9 cellular contexts compared by ENCODE assay signal in the genomic region with DNA sequence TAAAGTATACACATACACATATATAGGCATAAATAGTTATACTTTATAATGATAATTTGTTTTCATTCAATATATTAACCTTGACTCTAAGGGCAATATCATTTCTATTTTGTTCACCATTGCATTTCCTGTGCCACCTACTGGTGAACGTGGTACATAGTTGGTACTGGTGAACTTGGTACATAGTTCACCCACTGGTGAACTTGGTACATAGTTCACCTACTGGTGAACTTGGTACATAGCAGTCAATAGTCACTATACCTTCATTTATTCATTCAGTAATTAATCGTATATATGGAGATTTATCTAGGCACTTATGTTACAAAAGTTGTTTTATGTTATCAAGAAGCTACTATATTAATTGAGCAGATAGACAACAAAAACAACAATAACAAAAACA.
A peak's percentile ranks its signal among the peaks of the same experiment; 100 is the strongest.
DNase-seq lines count a peak whose midpoint lies in the region; ATAC-seq and TF ChIP-seq lines count a peak whose summit lies in the region.
"Had no signal": no experiment of that assay in that cellular context is flagged by ENCODE, and none has a peak within 500 bp of the region (broad histone marks: within the 10 kb centered on the region; RNA-seq: fewer than 3 reads in every experiment).

No MANE protein-coding gene starts in this region.

- H3K4me1 Mint-ChIP-seq in neural crest cell = no peaks in the 10 kb centered on the region
- H3K4me1 Mint-ChIP-seq in activated CD4-positive, alpha-beta memory T cell treated with anti-CD3 and anti-CD28 coated beads for 36 hours (ENCODE audit: low read depth) = no peaks in the 10 kb centered on the region
- H3K4me1 Mint-ChIP-seq: naive B cell had no signal

- ATAC-seq in GM18907 (IDR thresholded peaks at IDR 0.05; ENCODE audit: unreplicated experiment) (peak; percentile 63), HG02981 (IDR thresholded peaks at IDR 0.05; ENCODE audit: unreplicated experiment) (peak; percentile 96)

- H3K36me3 Mint-ChIP-seq in neural crest cell (ENCODE audit: low read depth) = no peaks in the 10 kb centered on the region
- no peaks in the 10 kb centered on the region for H3K36me3 Mint-ChIP-seq in activated CD4-positive, alpha-beta memory T cell treated with anti-CD3 and anti-CD28 coated beads for 36 hours
- H3K36me3 Mint-ChIP-seq: naive B cell had no signal

- no peak overlapping the region for H3K27ac Mint-ChIP-seq in neural crest cell (ENCODE audit: unreplicated experiment)
- no peak overlapping the region for H3K27ac Mint-ChIP-seq in activated CD4-positive, alpha-beta memory T cell treated with anti-CD3 and anti-CD28 coated beads for 36 hours
- H3K27ac Mint-ChIP-seq: naive B cell; stimulated activated naive CD8-positive, alpha-beta T cell treated with anti-CD3 and anti-CD28 coated beads, Interleukin-15, Interleukin-2, amounts not matched to agents 100 ng/mL and 50 ng/mL, for 24 hours had no signal

- H3K4me3 Mint-ChIP-seq in neural crest cell = no peak overlapping the region
- H3K4me3 Mint-ChIP-seq in activated CD4-positive, alpha-beta memory T cell treated with anti-CD3 and anti-CD28 coated beads for 36 hours = no peak overlapping the region
- H3K4me3 Mint-ChIP-seq: naive B cell; stimulated activated naive CD8-positive, alpha-beta T cell treated with anti-CD3 and anti-CD28 coated beads, Interleukin-15, Interleukin-2, amounts not matched to agents 100 ng/mL and 50 ng/mL, for 24 hours had no signal

- POLR2A ChIA-PET in activated CD4-positive, alpha-beta memory T cell treated with anti-CD3 and anti-CD28 coated beads for 36 hours (lab: Charles Lee) = no interaction called here

- CTCF ChIA-PET in activated CD4-positive, alpha-beta memory T cell treated with anti-CD3 and anti-CD28 coated beads for 36 hours (lab: Charles Lee) = no interaction called here

- H3K9me3 Mint-ChIP-seq in neural crest cell = peaks cover 3% of the 10 kb centered on the region
- H3K9me3 Mint-ChIP-seq in activated CD4-positive, alpha-beta memory T cell treated with anti-CD3 and anti-CD28 coated beads for 36 hours = no peaks in the 10 kb centered on the region

- TF ChIP-seq CTCF in neural crest cell (conservative IDR thresholded peaks at IDR 0.05) = peak; percentile 55

- peak; percentile 71 for DNase-seq in RKO (ENCODE audit: low spot score)
- no peak for DNase-seq in neural crest cell (ENCODE audit: low read depth, low spot score)
- DNase-seq in activated CD4-positive, alpha-beta memory T cell treated with anti-CD3 and anti-CD28 coated beads for 36 hours = no peak
- no peak for DNase-seq in NCI-H1092 (lab: John Stamatoyannopoulos, UW)
- no peak for DNase-seq in stimulated activated naive CD4-positive, alpha-beta T cell (lab: John Stamatoyannopoulos, UW)
- DNase-seq: naive B cell had no signal

- intact Hi-C loops in activated CD4-positive, alpha-beta memory T cell treated with anti-CD3 and anti-CD28 coated beads for 36 hours (cut with micrococcal nuclease) = no loop called here

- H3K27me3 Mint-ChIP-seq in neural crest cell (ENCODE audit: low read depth) = no peaks in the 10 kb centered on the region
- H3K27me3 Mint-ChIP-seq in activated CD4-positive, alpha-beta memory T cell treated with anti-CD3 and anti-CD28 coated beads for 36 hours = no peaks in the 10 kb centered on the region
- H3K27me3 Mint-ChIP-seq: naive B cell; stimulated activated naive CD8-positive, alpha-beta T cell treated with anti-CD3 and anti-CD28 coated beads, Interleukin-15, Interleukin-2, amounts not matched to agents 100 ng/mL and 50 ng/mL, for 24 hours had no signal
